ENCODE assay signal across 1 cellular context in genomic region chr17:52170963-52171572, GRCh38.
TF ChIP-seq lines count a peak whose summit lies in the region.

No MANE protein-coding gene starts in this region.

TF ChIP-seq in GM12878, 131 proteins besides CTCF, POLR2A, EP300 and RAD21 (continued from another document):
- TF ChIP-seq IRF5 (IDR thresholded peaks at IDR 0.05; ENCODE audit: borderline replicate concordance) (no peak), SMC3 (IDR thresholded peaks at IDR 0.05; ENCODE audit: borderline replicate concordance, low read length) (peak; percentile 24; the same call in 1 of the 2 replicates)
TF ChIP-seq in GM12878: peak in this region for 1.
